In the genomic region with DNA sequence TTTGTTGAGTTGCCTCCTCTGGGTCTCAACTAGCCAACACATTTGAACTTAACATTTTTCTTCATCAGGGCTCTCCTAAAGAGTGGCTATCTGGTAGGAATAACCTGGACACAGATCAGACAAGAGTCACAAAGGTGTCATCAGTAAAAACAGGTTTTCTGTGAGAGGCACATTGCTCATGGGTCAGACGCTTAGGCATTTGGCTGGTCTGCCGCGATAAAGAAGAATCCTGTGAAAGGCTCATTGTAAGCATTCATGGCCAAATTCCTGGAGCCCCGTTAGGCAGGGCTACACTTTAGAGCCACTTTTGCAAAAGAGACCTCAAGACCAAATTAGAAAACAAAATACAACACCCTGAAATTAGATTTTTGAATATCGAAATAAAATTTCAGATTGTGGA, we compare ENCODE assay signal across 8 cellular contexts.
"Had no signal": no experiment of that assay in that cellular context is flagged by ENCODE, and none has a peak within 500 bp of the region (broad histone marks: within the 10 kb centered on the region; RNA-seq: fewer than 3 reads in every experiment).

No MANE protein-coding gene starts in this region.

- H3K9ac ChIP-seq: GM23248 had no signal

- H3K27ac Mint-ChIP-seq: HFFc6 had no signal

- H2AFZ ChIP-seq: GM23248 had no signal

- H3K9me3 ChIP-seq: HAP-1 had no signal

- H3K4me3 ChIP-seq: GM23248, HAP-1, K562 had no signal

- ATAC-seq: HCT116, K562 had no signal

- H3K27ac ChIP-seq: GM23248 had no signal

- H3K4me3 Mint-ChIP-seq: HFFc6 had no signal

- DNase-seq: GM23248, H7, HFFc6, IMR-90, KG1 had no signal

- H3K36me3 ChIP-seq: HAP-1 had no signal

- H3K9me3 Mint-ChIP-seq: HFFc6 had no signal
